ENCODE assay signal across 19 cellular contexts in genomic region chr3:108181172-108181571, GRCh38. TPM values are rescaled to one million over a fixed set of nuclear protein-coding genes. Genes with fewer than 3 reads are reported as not detected.
A peak's percentile ranks its signal among the peaks of the same experiment; 100 is the strongest.
DNase-seq lines count a peak whose midpoint lies in the region; ATAC-seq, FAIRE-seq and TF ChIP-seq lines count a peak whose summit lies in the region.
"Had no signal": no experiment of that assay in that cellular context is flagged by ENCODE, and none has a peak within 500 bp of the region (broad histone marks: within the 10 kb centered on the region; RNA-seq: fewer than 3 reads in every experiment).

No MANE protein-coding gene starts in this region.

- no peak for TF ChIP-seq RAD21 in K562 (CRISPR knock-in tag; conservative IDR thresholded peaks at IDR 0.05 in 1 of 2, IDR thresholded peaks at IDR 0.05 in 1 of 2)

- peak; percentile 46 for DNase-seq in NCI-H2171 treated with DMSO at 0.1 percent for 48 hours (lab: John Stamatoyannopoulos, UW)
- DNase-seq in NCI-H2171 (lab: John Stamatoyannopoulos, UW): no peak
- no peak for DNase-seq in H54 (ENCODE audit: insufficient read length, low spot score)
- no peak for DNase-seq in K562 (ENCODE audit: extremely low read depth in 1 of 4, low spot score in 3 of 4)
- DNase-seq in NCI-H1417 treated with DMSO at 0.1 percent for 48 hours (lab: John Stamatoyannopoulos, UW): no peak
- no peak for DNase-seq in neural progenitor cell (ENCODE audit: low spot score)
- no peak for DNase-seq in hypothalamus (lab: John Stamatoyannopoulos, UW)
- DNase-seq: DND-41, GF-D8, H7, Karpas-422, MV-4-11, PC-3, SW 1271 had no signal

- peaks cover 4% of the 10 kb centered on the region for H3K9me3 Mint-ChIP-seq in nephron
- peaks cover 7% of the 10 kb centered on the region for H3K9me3 Mint-ChIP-seq in neural progenitor cell

- BruUV-seq in K562 (replicated peaks; lab: Mats Ljungman, UMichigan): no TSS peak

- no peaks in the 10 kb centered on the region for H3K9me1 ChIP-seq in K562 (ENCODE audit: control insufficient read depth, insufficient read depth, low read length)

- POLR2A ChIA-PET in K562 (lab: Yijun Ruan, JAX): interaction anchor here (1.0 kb wide), 1 partner anchor 163 kb away, joined by 3 read pairs; no protein-coding TSS in a partner anchor

- no peak for TF ChIP-seq CTCF in K562 (IDR thresholded peaks at IDR 0.05 in 2 of 3, conservative IDR thresholded peaks at IDR 0.05 in 1 of 3; ENCODE audit: insufficient read depth in 2 of 3, low read depth in 1 of 3, low read length in 3 of 3)
- no peak for TF ChIP-seq CTCF in nephron (IDR thresholded peaks at IDR 0.05; ENCODE audit: unreplicated experiment in 3 of 3)
- no peak for TF ChIP-seq CTCF in neural progenitor cell (IDR thresholded peaks at IDR 0.05)

- H3K27me3 Mint-ChIP-seq in nephron (ENCODE audit: low read depth): no peaks in the 10 kb centered on the region
- no peaks in the 10 kb centered on the region for H3K27me3 Mint-ChIP-seq in neural progenitor cell (ENCODE audit: insufficient read depth, low read depth)

- TF ChIP-seq POLR2A in H54 (IDR thresholded peaks at IDR 0.05; ENCODE audit: low read depth, low read length) (no peak), K562 (conservative IDR thresholded peaks at IDR 0.05) (no peak)

- peak overlapping the region in 2 of 3 experiments; percentile 14 to 43 for H3K27ac Mint-ChIP-seq in nephron
- no peak overlapping the region for H3K27ac Mint-ChIP-seq in neural progenitor cell

- H3K4me3 Mint-ChIP-seq in nephron (no peak overlapping the region), neural progenitor cell (no peak overlapping the region)

- 44% methylated on average over 1 of the region's 1 CpG for WGBS in K562 (ENCODE audit: insufficient coverage, low coverage, missing lambda C conversion rate)

- H3K9me3 ChIP-seq in K562 (replicated peaks; ENCODE audit: control insufficient read depth, insufficient read depth, low read depth, low read length): no peaks in the 10 kb centered on the region
- no peaks in the 10 kb centered on the region for H3K9me3 ChIP-seq in neural progenitor cell (ENCODE audit: low read depth)

- H3K36me3 ChIP-seq in K562 (ENCODE audit: control insufficient read depth, insufficient read depth, low read length) (no peaks in the 10 kb centered on the region), neural progenitor cell (no peaks in the 10 kb centered on the region)

- H3K9ac ChIP-seq in K562 (ENCODE audit: insufficient read depth in 1 of 2, low read depth in 2 of 2, low read length in 2 of 2): no peak overlapping the region
- no peak overlapping the region for H3K9ac ChIP-seq in neural progenitor cell

- H2AFZ ChIP-seq in K562 (ENCODE audit: low read depth, low read length) (no peak overlapping the region), neural progenitor cell (replicated peaks) (no peak overlapping the region)

- no peaks in the 10 kb centered on the region for H3K27me3 ChIP-seq in K562 (ENCODE audit: control insufficient read depth in 2 of 2, insufficient read depth in 2 of 2, low read length in 2 of 2)
- H3K27me3 ChIP-seq in neural progenitor cell: no peaks in the 10 kb centered on the region

- no peak overlapping the region for H3K4me2 ChIP-seq in K562 (ENCODE audit: insufficient read depth, low read length)
- no peak overlapping the region for H3K4me2 ChIP-seq in neural progenitor cell

- no peak for ATAC-seq in K562
- ATAC-seq: PC-3 had no signal

- no peak for TF ChIP-seq EP300 in K562 (IDR thresholded peaks at IDR 0.05; ENCODE audit: low read length)

- H3K4me1 Mint-ChIP-seq in nephron: peaks cover 35% of the 10 kb centered on the region
- peaks cover 4% of the 10 kb centered on the region for H3K4me1 Mint-ChIP-seq in neural progenitor cell

- H3K4me1 ChIP-seq in K562 (replicated peaks in 1 of 2; ENCODE audit: control insufficient read depth in 2 of 2, insufficient read depth in 2 of 2, low read length in 2 of 2): no peaks in the 10 kb centered on the region
- H3K4me1 ChIP-seq in neural progenitor cell: peaks cover 7% of the 10 kb centered on the region

- H3K4me3 ChIP-seq in K562 (no peak overlapping the region), neural progenitor cell (no peak overlapping the region)

- no peaks in the 10 kb centered on the region for H4K20me1 ChIP-seq in K562 (replicated peaks; ENCODE audit: control insufficient read depth, insufficient read depth, low read length)
- H4K20me1 ChIP-seq in neural progenitor cell (ENCODE audit: low read depth): no peaks in the 10 kb centered on the region

- no peaks in the 10 kb centered on the region for H3K79me2 ChIP-seq in K562 (ENCODE audit: control insufficient read depth, insufficient read depth, low read length)
- no peaks in the 10 kb centered on the region for H3K79me2 ChIP-seq in neural progenitor cell (ENCODE audit: low read depth)

- CTCF ChIA-PET in K562 (lab: Yijun Ruan, JAX; ENCODE audit: low intra/inter-chr PET ratio): no interaction called here

- H3K27ac ChIP-seq in K562 (ENCODE audit: extremely low read depth, low read depth, low read length) (no peak overlapping the region), neural progenitor cell (no peak overlapping the region)
- H3K27ac ChIP-seq: C4-2B, RWPE1 had no signal

- intact Hi-C loops in K562 (cut with micrococcal nuclease): no loop called here

- peak; percentile 83 for FAIRE-seq in H54 (lab: Jason Lieb, UNC)
- no peak for FAIRE-seq in K562 (lab: Jason Lieb, UNC)
- FAIRE-seq: GM12891, GM18507 had no signal

- H3F3A ChIP-seq in neural progenitor cell (ENCODE audit: low read depth): no peaks in the 10 kb centered on the region

- peaks cover 32% of the 10 kb centered on the region for H3K36me3 Mint-ChIP-seq in nephron (ENCODE audit: low read depth)
- peaks cover 19% of the 10 kb centered on the region for H3K36me3 Mint-ChIP-seq in neural progenitor cell

- in situ Hi-C loops in K562 (cut with MboI): no loop called here

TF ChIP-seq in K562, 482 proteins besides CTCF, POLR2A, EP300 and RAD21:
- no peak for TF ChIP-seq RFX5 (IDR thresholded peaks at IDR 0.05; ENCODE audit: low read depth, low read length)
- TF ChIP-seq C11orf30 (IDR thresholded peaks at IDR 0.05; ENCODE audit: low read depth): 0 out of 2 replicates have a peak, but pooled peaks have one; percentile 29
- no peak for TF ChIP-seq NR2F6 (CRISPR knock-in tag; IDR thresholded peaks at IDR 0.05)
- peak; percentile 57 for TF ChIP-seq ZNF316 (IDR thresholded peaks at IDR 0.05)
- TF ChIP-seq MAFF (IDR thresholded peaks at IDR 0.05; ENCODE audit: low read length): 0 out of 2 replicates have a peak, but pooled peaks have one; percentile 4

RNA-seq across cellular contexts. Expression of gene IFT57, which starts 41.1 kb away (rescaled TPM):
- 4.7 and 9.7 TPM in 2 replicates for total RNA-seq in K562 (2011; cell fraction: chromatin; rRNA removed; ENCODE audit: low replicate concordance)
- total RNA-seq in K562 (2011; cell fraction: nucleolus; rRNA removed): 2.3 and 3.9 TPM in 2 replicates
- total RNA-seq in K562 (2011; cell fraction: nucleoplasm; rRNA removed): 3.1 and 8.5 TPM in 2 replicates
- 9.9 and 18.4 TPM in 2 replicates for total RNA-seq in K562 (2014; rRNA removed)
- total RNA-seq in K562 (2014; rRNA removed; fragmentation: Illumina TruSeq; extraction: Trizol): 9.0 and 9.7 TPM in 2 replicates
- total RNA-seq in K562 (2015; rRNA removed; fragmentation: Illumina TruSeq; extraction: Trizol): 10.1 and 13.0 TPM in 2 replicates
- 10.9 and 12.9 TPM in 2 replicates for total RNA-seq in K562 (2021)
- 15.3 and 20.1 TPM in 2 replicates for polyA plus RNA-seq in K562 (2011; rRNA removed)
- polyA plus RNA-seq in K562 (2011; cell fraction: cytosol; rRNA removed): 7.0 and 9.5 TPM in 2 replicates
- polyA plus RNA-seq in K562 (2011; cell fraction: nucleus; rRNA removed): 9.3 and 12.3 TPM in 2 replicates
- polyA plus RNA-seq in K562 (2012): 10.4 and 10.9 TPM in 2 replicates
- polyA plus RNA-seq in K562 (2014; fragmentation: Illumina TruSeq; extraction: Trizol): 9.7 and 10.6 TPM in 2 replicates
- 1 to 10 TPM; 1.5 to 2.1 TPM for polyA plus RNA-seq in K562 (2014; fragmentation: Nextera tagmentation; extraction: Ambion mirVana)
- polyA plus RNA-seq in K562 (2014; rRNA removed): 9.6 and 15.1 TPM in 2 replicates
- polyA minus RNA-seq in K562 (2011; rRNA and poly(A)+ RNA removed): 10.4 and 12.3 TPM in 2 replicates
- 14.7 and 15.6 TPM in 2 replicates for polyA minus RNA-seq in K562 (2011; cell fraction: cytosol; rRNA and poly(A)+ RNA removed)
- polyA minus RNA-seq in K562 (2011; cell fraction: nucleus; rRNA and poly(A)+ RNA removed): 10.4 and 20.4 TPM in 2 replicates
- 65.6 and 90.5 TPM in 2 replicates for total RNA-seq in neural progenitor cell (ENCODE audit: low replicate concordance)
